ENCODE assay signal across 15 cellular contexts in the genomic region with DNA sequence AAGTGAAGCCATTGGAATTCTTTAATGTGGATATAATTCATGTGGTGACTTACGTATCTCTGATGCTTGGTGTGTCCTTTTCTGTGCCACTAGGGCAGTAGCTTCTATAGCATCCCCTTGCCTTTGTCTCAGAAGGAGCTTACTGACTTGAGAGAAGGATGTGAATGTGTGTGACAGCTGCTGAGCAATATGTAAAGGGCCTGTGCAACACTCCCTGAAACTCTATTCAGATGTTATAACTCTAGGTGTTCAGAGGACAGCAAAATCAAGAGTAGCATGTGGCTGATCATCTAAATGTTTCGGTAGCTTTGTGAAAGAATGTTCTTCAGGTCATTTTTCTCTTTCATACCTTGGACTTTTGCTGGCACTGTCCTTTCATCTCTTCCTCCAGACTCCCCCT.
A peak's percentile ranks its signal among the peaks of the same experiment; 100 is the strongest.
DNase-seq lines count a peak whose midpoint lies in the region; ATAC-seq and TF ChIP-seq lines count a peak whose summit lies in the region.
"Had no signal": no experiment of that assay in that cellular context is flagged by ENCODE, and none has a peak within 500 bp of the region (broad histone marks: within the 10 kb centered on the region; RNA-seq: fewer than 3 reads in every experiment).

No MANE protein-coding gene starts in this region.

- H3K23ac ChIP-seq in mesendoderm (ENCODE audit: low read length): no peak overlapping the region

- peaks cover 15% of the 10 kb centered on the region for H3K36me3 Mint-ChIP-seq in WTC11
- H3K36me3 Mint-ChIP-seq in activated CD4-positive, alpha-beta T cell treated with anti-CD3 and anti-CD28 coated beads, Interleukin-2, amount 10 ng/mL, durations not matched to agents 24 days and 14 days (ENCODE audit: low read depth): peaks cover 12% of the 10 kb centered on the region

- no peak overlapping the region for H2BK15ac ChIP-seq in mesendoderm (replicated peaks; ENCODE audit: low read depth)

- no peak overlapping the region for H3K56ac ChIP-seq in mesendoderm (ENCODE audit: low read length)

- H3K4me1 ChIP-seq in mesendoderm (ENCODE audit: control insufficient read depth, low read depth, low read length): no peaks in the 10 kb centered on the region

- H3K4me3 ChIP-seq in mesendoderm (ENCODE audit: low read length): no peak overlapping the region

- H3K27me3 ChIP-seq in mesendoderm (ENCODE audit: insufficient read depth, low read length, poor library complexity): no peaks in the 10 kb centered on the region

- CTCF ChIA-PET in WTC11 (lab: Charles Lee): interaction anchor here (1.0 kb wide), 1 partner anchor 141 kb away, joined by 4 read pairs; no protein-coding TSS in a partner anchor

- intact Hi-C loops in activated CD4-positive, alpha-beta T cell treated with anti-CD3 and anti-CD28 coated beads, Interleukin-2, amount 10 ng/mL, durations not matched to agents 24 days and 14 days (cut with micrococcal nuclease): no loop called here

- no peak overlapping the region for H3K9ac ChIP-seq in mesendoderm (ENCODE audit: low read length)

- no peaks in the 10 kb centered on the region for H3K79me2 ChIP-seq in mesendoderm (ENCODE audit: control insufficient read depth, insufficient read depth, low read length)

- H3K4me2 ChIP-seq in mesendoderm (ENCODE audit: low read length): no peak overlapping the region

- no peak overlapping the region for H3K4me3 Mint-ChIP-seq in WTC11
- H3K4me3 Mint-ChIP-seq in activated CD4-positive, alpha-beta T cell treated with anti-CD3 and anti-CD28 coated beads, Interleukin-2, amount 10 ng/mL, durations not matched to agents 24 days and 14 days: no peak overlapping the region
- H3K4me3 Mint-ChIP-seq: T-helper 17 cell had no signal

- peaks cover under 1% of the 10 kb centered on the region; the same call in 1 of the 2 replicates for H3K9me3 Mint-ChIP-seq in WTC11
- peaks cover 7% of the 10 kb centered on the region for H3K9me3 Mint-ChIP-seq in activated CD4-positive, alpha-beta T cell treated with anti-CD3 and anti-CD28 coated beads, Interleukin-2, amount 10 ng/mL, durations not matched to agents 24 days and 14 days

- POLR2A ChIA-PET in WTC11 (lab: Charles Lee): no interaction called here

- no peak overlapping the region for H4K8ac ChIP-seq in mesendoderm (ENCODE audit: low read depth, low read length)

- H3K36me3 ChIP-seq in mesendoderm (ENCODE audit: control insufficient read depth, insufficient read depth, low read length): no peaks in the 10 kb centered on the region

- DNase-seq in GM13977 (ENCODE audit: low spot score): peak; percentile 5
- no peak for DNase-seq in WTC11 (ENCODE audit: low spot score)
- no peak for DNase-seq in activated CD4-positive, alpha-beta T cell treated with anti-CD3 and anti-CD28 coated beads, Interleukin-2, amount 10 ng/mL, durations not matched to agents 24 days and 14 days
- DNase-seq in 8988T: no peak
- no peak for DNase-seq in stimulated activated naive CD8-positive, alpha-beta T cell treated with anti-CD3 and anti-CD28 coated beads, Interleukin-15, Interleukin-2, amounts not matched to agents 100 U/mL and 50 U/mL, for 24 hours
- DNase-seq in mesendoderm: no peak
- DNase-seq: KG1, NCI-H1105 treated with DMSO at 0.1 percent for 48 hours, NCI-H2029, NCI-H510A treated with DMSO at 0.1 percent for 48 hours, SHP77 treated with DMSO at 0.1 percent for 48 hours, T-helper 17 cell had no signal

- in situ Hi-C loops in GM13977 (cut with MboI; ENCODE audit: low pct_unique_long_range_greater_than_20kb, low sequenced_read_pairs, unreplicated experiment): no loop called here

- H3K4me1 Mint-ChIP-seq in WTC11: peaks cover 54% of the 10 kb centered on the region
- no peaks in the 10 kb centered on the region for H3K4me1 Mint-ChIP-seq in activated CD4-positive, alpha-beta T cell treated with anti-CD3 and anti-CD28 coated beads, Interleukin-2, amount 10 ng/mL, durations not matched to agents 24 days and 14 days

- H3K18ac ChIP-seq in mesendoderm (ENCODE audit: low read length): no peak overlapping the region

- H2AK5ac ChIP-seq in mesendoderm (ENCODE audit: low read length): no peak overlapping the region

- ATAC-seq in GM19463 (IDR thresholded peaks at IDR 0.05; ENCODE audit: unreplicated experiment): peak; percentile 39
- peak; percentile 96 for ATAC-seq in HG02870 (IDR thresholded peaks at IDR 0.05; ENCODE audit: unreplicated experiment)
- peak; percentile 24 for ATAC-seq in WTC11
- no peak for ATAC-seq in stimulated activated naive CD8-positive, alpha-beta T cell treated with anti-CD3 and anti-CD28 coated beads, Interleukin-15, Interleukin-2, amounts not matched to agents 100 U/mL and 50 U/mL, for 24 hours
- ATAC-seq: T-helper 17 cell had no signal

- no peaks in the 10 kb centered on the region for H3K79me1 ChIP-seq in mesendoderm (ENCODE audit: low read length)

- TF ChIP-seq CTCF in GM13977 (IDR thresholded peaks at IDR 0.05; ENCODE audit: extremely low read depth, insufficient read depth, missing control alignments): no peak
- TF ChIP-seq CTCF in WTC11 (IDR thresholded peaks at IDR 0.05): no peak

- H3K27ac Mint-ChIP-seq in WTC11: no peak overlapping the region
- no peak overlapping the region for H3K27ac Mint-ChIP-seq in activated CD4-positive, alpha-beta T cell treated with anti-CD3 and anti-CD28 coated beads, Interleukin-2, amount 10 ng/mL, durations not matched to agents 24 days and 14 days
- H3K27ac Mint-ChIP-seq: T-helper 17 cell had no signal

- H3K27me3 Mint-ChIP-seq in WTC11 (ENCODE audit: low read depth): no peaks in the 10 kb centered on the region
- H3K27me3 Mint-ChIP-seq in activated CD4-positive, alpha-beta T cell treated with anti-CD3 and anti-CD28 coated beads, Interleukin-2, amount 10 ng/mL, durations not matched to agents 24 days and 14 days: no peaks in the 10 kb centered on the region
- H3K27me3 Mint-ChIP-seq: T-helper 17 cell had no signal

- no peak overlapping the region for H3K27ac ChIP-seq in mesendoderm (ENCODE audit: low read depth, low read length)
- H3K27ac ChIP-seq: C4-2B had no signal

- no peak overlapping the region for H4K5ac ChIP-seq in mesendoderm (ENCODE audit: low read length)

- H2BK120ac ChIP-seq in mesendoderm (ENCODE audit: low read depth, low read length): no peak overlapping the region

- H2BK5ac ChIP-seq in mesendoderm (ENCODE audit: low read length): no peak overlapping the region

- H3K4ac ChIP-seq in mesendoderm (ENCODE audit: low read depth, low read length): no peak overlapping the region

- no CpG with 5 or more reads among the region's 2 CpGs for WGBS in mesendoderm (ENCODE audit: extremely low coverage, insufficient coverage, low lambda C conversion rate)

TF ChIP-seq in WTC11, 78 proteins besides CTCF, POLR2A, EP300 and RAD21 (continues in another document):
- TF ChIP-seq ELF4 (CRISPR knock-in tag; IDR thresholded peaks at IDR 0.05; ENCODE audit: low read depth): no peak
- TF ChIP-seq SOX15 (CRISPR knock-in tag; IDR thresholded peaks at IDR 0.05): no peak
- TF ChIP-seq ZNF416 (CRISPR knock-in tag; IDR thresholded peaks at IDR 0.05): no peak
- no peak for TF ChIP-seq TCF7 (CRISPR knock-in tag; IDR thresholded peaks at IDR 0.05; ENCODE audit: low read depth)
- TF ChIP-seq, protein P1, sequence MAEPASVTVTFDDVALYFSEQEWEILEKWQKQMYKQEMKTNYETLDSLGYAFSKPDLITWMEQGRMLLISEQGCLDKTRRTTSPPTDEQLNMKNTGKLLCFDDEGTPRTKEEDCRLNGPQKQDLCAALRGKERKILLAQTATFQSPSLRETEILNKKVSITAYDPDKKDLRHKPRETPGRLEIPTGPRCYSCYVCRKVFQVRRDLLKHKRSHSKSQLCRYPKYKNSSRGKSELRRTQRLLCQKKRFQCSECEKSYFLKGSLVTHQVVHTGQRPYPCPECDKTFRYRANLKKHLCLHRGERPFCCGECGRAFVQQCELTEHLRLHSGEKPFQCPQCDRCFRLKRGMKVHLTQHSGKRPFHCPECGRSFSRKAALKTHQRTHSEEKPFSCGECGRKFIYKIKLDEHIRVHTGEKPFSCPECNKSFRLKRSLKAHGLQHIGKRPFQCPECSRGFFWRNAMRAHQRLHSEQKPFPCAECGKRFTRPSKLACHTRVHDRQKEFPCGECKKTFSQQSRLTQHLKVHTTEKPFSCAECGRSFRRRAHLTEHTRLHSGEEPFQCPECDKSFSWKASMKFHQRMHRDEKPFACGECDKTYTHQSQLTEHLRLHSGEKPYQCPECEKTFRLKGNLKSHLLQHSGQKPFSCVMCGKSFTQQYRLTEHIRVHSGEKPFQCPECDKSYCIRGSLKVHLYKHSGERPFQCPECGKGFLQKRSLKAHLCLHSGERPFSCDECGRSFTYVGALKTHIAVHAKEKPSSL (CRISPR knock-in tag; conservative IDR thresholded peaks at IDR 0.05): no peak
- TF ChIP-seq, protein P2, sequence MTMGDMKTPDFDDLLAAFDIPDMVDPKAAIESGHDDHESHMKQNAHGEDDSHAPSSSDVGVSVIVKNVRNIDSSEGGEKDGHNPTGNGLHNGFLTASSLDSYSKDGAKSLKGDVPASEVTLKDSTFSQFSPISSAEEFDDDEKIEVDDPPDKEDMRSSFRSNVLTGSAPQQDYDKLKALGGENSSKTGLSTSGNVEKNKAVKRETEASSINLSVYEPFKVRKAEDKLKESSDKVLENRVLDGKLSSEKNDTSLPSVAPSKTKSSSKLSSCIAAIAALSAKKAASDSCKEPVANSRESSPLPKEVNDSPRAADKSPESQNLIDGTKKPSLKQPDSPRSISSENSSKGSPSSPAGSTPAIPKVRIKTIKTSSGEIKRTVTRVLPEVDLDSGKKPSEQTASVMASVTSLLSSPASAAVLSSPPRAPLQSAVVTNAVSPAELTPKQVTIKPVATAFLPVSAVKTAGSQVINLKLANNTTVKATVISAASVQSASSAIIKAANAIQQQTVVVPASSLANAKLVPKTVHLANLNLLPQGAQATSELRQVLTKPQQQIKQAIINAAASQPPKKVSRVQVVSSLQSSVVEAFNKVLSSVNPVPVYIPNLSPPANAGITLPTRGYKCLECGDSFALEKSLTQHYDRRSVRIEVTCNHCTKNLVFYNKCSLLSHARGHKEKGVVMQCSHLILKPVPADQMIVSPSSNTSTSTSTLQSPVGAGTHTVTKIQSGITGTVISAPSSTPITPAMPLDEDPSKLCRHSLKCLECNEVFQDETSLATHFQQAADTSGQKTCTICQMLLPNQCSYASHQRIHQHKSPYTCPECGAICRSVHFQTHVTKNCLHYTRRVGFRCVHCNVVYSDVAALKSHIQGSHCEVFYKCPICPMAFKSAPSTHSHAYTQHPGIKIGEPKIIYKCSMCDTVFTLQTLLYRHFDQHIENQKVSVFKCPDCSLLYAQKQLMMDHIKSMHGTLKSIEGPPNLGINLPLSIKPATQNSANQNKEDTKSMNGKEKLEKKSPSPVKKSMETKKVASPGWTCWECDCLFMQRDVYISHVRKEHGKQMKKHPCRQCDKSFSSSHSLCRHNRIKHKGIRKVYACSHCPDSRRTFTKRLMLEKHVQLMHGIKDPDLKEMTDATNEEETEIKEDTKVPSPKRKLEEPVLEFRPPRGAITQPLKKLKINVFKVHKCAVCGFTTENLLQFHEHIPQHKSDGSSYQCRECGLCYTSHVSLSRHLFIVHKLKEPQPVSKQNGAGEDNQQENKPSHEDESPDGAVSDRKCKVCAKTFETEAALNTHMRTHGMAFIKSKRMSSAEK (CRISPR knock-in tag; IDR thresholded peaks at IDR 0.05; ENCODE audit: borderline replicate concordance): no peak
- TF ChIP-seq ZNF671 (CRISPR knock-in tag; IDR thresholded peaks at IDR 0.05): no peak
- no peak for TF ChIP-seq RORB (CRISPR knock-in tag; IDR thresholded peaks at IDR 0.05)
- TF ChIP-seq JUN (CRISPR knock-in tag; IDR thresholded peaks at IDR 0.05): no peak
